15 cellular contexts compared by ENCODE assay signal in the genomic region with DNA sequence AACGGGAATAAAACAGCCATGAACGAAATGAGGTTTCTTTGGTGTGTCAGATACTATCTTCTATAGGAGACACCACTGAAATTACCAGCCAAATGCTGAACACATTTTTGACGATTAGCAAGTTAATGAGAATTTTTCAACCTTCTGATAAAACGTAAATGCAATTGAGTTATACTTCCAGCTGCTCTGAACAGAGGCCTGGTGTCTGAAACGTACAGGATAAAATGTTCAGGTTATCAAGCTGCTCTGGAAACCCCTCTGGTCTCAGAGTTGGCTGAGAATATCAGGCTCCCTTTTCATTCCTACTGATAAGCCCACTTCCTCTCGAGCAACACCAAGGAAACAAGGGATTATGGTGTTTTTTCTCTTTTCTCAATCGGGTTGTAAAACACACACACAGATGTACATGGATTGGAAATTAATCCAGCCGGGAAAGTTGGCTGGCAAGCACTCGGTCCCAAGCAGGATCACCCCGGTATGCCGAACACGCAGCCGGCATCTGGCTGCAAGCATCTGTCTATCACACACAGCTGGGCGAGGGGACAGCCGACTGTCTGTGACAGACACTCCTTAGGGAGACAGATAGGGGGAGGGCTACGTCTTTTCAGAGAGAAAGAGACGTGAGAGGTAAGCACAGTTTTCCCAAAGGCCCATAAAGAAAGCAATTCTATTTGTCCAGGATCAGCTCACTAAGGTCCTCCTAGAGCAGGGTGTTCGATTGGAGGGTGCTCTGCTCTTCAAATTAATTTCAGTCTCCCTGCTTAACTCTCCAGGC.
DNase-seq lines count a peak whose midpoint lies in the region; ATAC-seq, FAIRE-seq and TF ChIP-seq lines count a peak whose summit lies in the region.
"Had no signal": no experiment of that assay in that cellular context is flagged by ENCODE, and none has a peak within 500 bp of the region (broad histone marks: within the 10 kb centered on the region; RNA-seq: fewer than 3 reads in every experiment).

No MANE protein-coding gene starts in this region.

- TF ChIP-seq RAD21 in HepG2 (CRISPR knock-in tag; IDR thresholded peaks at IDR 0.05) = no peak

- no peaks in the 10 kb centered on the region for H4K20me1 ChIP-seq in HepG2 (ENCODE audit: insufficient read depth, low read length)

- no peak overlapping the region for H3K9ac ChIP-seq in HepG2 (ENCODE audit: insufficient read depth, low read depth, low read length)

- no peak overlapping the region for H3K4me3 Mint-ChIP-seq in MCF 10A (ENCODE audit: unreplicated experiment)
- H3K4me3 Mint-ChIP-seq in type B pancreatic cell = peak overlapping the region; percentile 13
- H3K4me3 Mint-ChIP-seq: activated B cell treated with CpG ODN at 0.5 μM for 24 hours; activated T-helper 17 cell treated with anti-CD3 and anti-CD28 coated beads, Interleukin-2, amount 50 U/mL, for 72 hours had no signal

- POLR2A ChIA-PET in MCF 10A (lab: Yijun Ruan, JAX) = interaction anchor here (0.9 to 1.1 kb wide), 3 partner anchors 54 to 75 kb away, joined by 3 to 4 read pairs (median 3); no protein-coding TSS in a partner anchor
- POLR2A ChIA-PET in HepG2 (lab: Yijun Ruan, JAX) = no interaction called here

- peak overlapping the region; percentile 40; the same call in 1 of the 2 replicates for H3K4me2 ChIP-seq in HepG2 (ENCODE audit: low read depth, low read length)

- peak overlapping the region; percentile 15 for H2AFZ ChIP-seq in HepG2 (ENCODE audit: low read length)

- CTCF ChIA-PET in MCF 10A (lab: Yijun Ruan, JAX) (interaction anchor here (0.6 to 2.6 kb wide), 7 partner anchors 8 to 305 kb away, joined by 3 to 8 read pairs (median 4); no protein-coding TSS in a partner anchor), HepG2 (lab: Yijun Ruan, JAX; ENCODE audit: low intra/inter-chr PET ratio, low total read pairs) (interaction anchor here (0.6 to 1.3 kb wide), 2 partner anchors 40 to 79 kb away, joined by 3 to 8 read pairs; no protein-coding TSS in a partner anchor)

- H3K9me3 Mint-ChIP-seq in MCF 10A (ENCODE audit: unreplicated experiment) (no peaks in the 10 kb centered on the region), type B pancreatic cell (no peaks in the 10 kb centered on the region)
- H3K9me3 Mint-ChIP-seq: activated B cell treated with CpG ODN at 0.5 μM for 24 hours; activated T-helper 17 cell treated with anti-CD3 and anti-CD28 coated beads, Interleukin-2, amount 50 U/mL, for 72 hours had no signal

- intact Hi-C loops in MCF 10A (cut with micrococcal nuclease) (loop anchor here (2.0 kb wide), 1 partner anchor 78 kb away; no protein-coding TSS in a partner anchor), breast epithelium (cut with DNase I; ENCODE audit: low total_unique reads) (no loop called here), dorsolateral prefrontal cortex (cut with DNase I) (loop anchor here in 1 of 2 donors (5.0 kb wide), 1 partner anchor 138 kb away; no protein-coding TSS in a partner anchor), HepG2 (cut with micrococcal nuclease; ENCODE audit: unreplicated experiment) (loop anchor here (2.0 to 5.0 kb wide), 2 partner anchors 78 to 133 kb away; no protein-coding TSS in a partner anchor)

- H3K4me1 Mint-ChIP-seq in MCF 10A (ENCODE audit: insufficient read depth, unreplicated experiment) = peaks cover 21% of the 10 kb centered on the region
- peaks cover 14% of the 10 kb centered on the region for H3K4me1 Mint-ChIP-seq in type B pancreatic cell (ENCODE audit: unreplicated experiment)
- H3K4me1 Mint-ChIP-seq: activated T-helper 17 cell treated with anti-CD3 and anti-CD28 coated beads, Interleukin-2, amount 50 U/mL, for 72 hours had no signal

- H3K27me3 ChIP-seq in breast epithelium (no peaks in the 10 kb centered on the region), dorsolateral prefrontal cortex (no peaks in the 10 kb centered on the region), HepG2 (ENCODE audit: control insufficient read depth in 1 of 2, insufficient read depth in 2 of 2, low read length in 2 of 2) (peaks cover 4 to 23% of the 10 kb centered on the region in 2 experiments; a peak in 3 of 5 replicates)

- in situ Hi-C loops in HepG2 (cut with HindIII; ENCODE audit: extremely low pct_ligation_motif_present, low pct_unique_long_range_greater_than_20kb) (loop anchor here (5.0 kb wide), 1 partner anchor 78 kb away; no protein-coding TSS in a partner anchor), ACHN (cut with HindIII; ENCODE audit: low pct_ligation_motif_present, low pct_unique_long_range_greater_than_20kb, low sequenced_read_pairs) (no loop called here)

- H3K27ac ChIP-seq in breast epithelium (no peak overlapping the region), dorsolateral prefrontal cortex (peak overlapping the region in 4 of 59 donors; percentile 31 to 47 (median 39)), HepG2 (ENCODE audit: extremely low read length, insufficient read depth, low read length) (no peak overlapping the region)

- ATAC-seq in HepG2 = peak; percentile 54
- ATAC-seq in HG02588 (IDR thresholded peaks at IDR 0.05; ENCODE audit: unreplicated experiment) = no peak
- ATAC-seq: activated T-helper 17 cell treated with anti-CD3 and anti-CD28 coated beads, Interleukin-2, amount 50 U/mL, for 72 hours had no signal

- H3K79me2 ChIP-seq in HepG2 (ENCODE audit: insufficient read depth, low read length) = no peaks in the 10 kb centered on the region

- no peak for DNase-seq in MCF 10A (ENCODE audit: unreplicated experiment)
- DNase-seq in breast epithelium (ENCODE audit: low spot score in 2 of 2) = no peak
- DNase-seq in dorsolateral prefrontal cortex = no peak
- DNase-seq in HepG2 (ENCODE audit: low spot score) = no peak
- no peak for DNase-seq in type B pancreatic cell (ENCODE audit: extremely low spot score, unreplicated experiment)
- no peak for DNase-seq in ACHN
- no peak for DNase-seq in hepatic stellate cell (ENCODE audit: low spot score)
- DNase-seq: activated B cell treated with CpG ODN at 0.5 μM for 24 hours, NCI-H510A, SHP77 treated with DMSO at 0.1 percent for 48 hours had no signal

- no peak for TF ChIP-seq POLR2A in breast epithelium (IDR thresholded peaks at IDR 0.05)
- TF ChIP-seq POLR2A in HepG2 (IDR thresholded peaks at IDR 0.05; ENCODE audit: insufficient read depth in 1 of 2, low read depth in 2 of 2, low read length in 2 of 2) = no peak

- 40% methylated on average over 18 of the region's 18 CpGs for WGBS in HepG2 (ENCODE audit: low lambda C conversion rate)

- FAIRE-seq in HepG2 (lab: Jason Lieb, UNC) = no peak
- FAIRE-seq: bronchial epithelial cell, GM19239, urothelium cell line had no signal

- peak overlapping the region; percentile 57 for H3K27ac Mint-ChIP-seq in MCF 10A (ENCODE audit: low read depth, unreplicated experiment)
- peak overlapping the region; percentile 63 for H3K27ac Mint-ChIP-seq in type B pancreatic cell
- H3K27ac Mint-ChIP-seq: activated B cell treated with CpG ODN at 0.5 μM for 24 hours; activated T-helper 17 cell treated with anti-CD3 and anti-CD28 coated beads, Interleukin-2, amount 50 U/mL, for 72 hours had no signal

- H3K36me3 ChIP-seq in breast epithelium (no peaks in the 10 kb centered on the region), HepG2 (replicated peaks in 1 of 2; ENCODE audit: control insufficient read depth in 1 of 2, insufficient read depth in 2 of 2, low read length in 2 of 2) (no peaks in the 10 kb centered on the region)

- no TSS peak for BruUV-seq in MCF 10A (replicated peaks; lab: Mats Ljungman, UMichigan)
- BruUV-seq in HepG2 (replicated peaks; lab: Mats Ljungman, UMichigan) = no TSS peak

- H3K4me1 ChIP-seq in breast epithelium (no peaks in the 10 kb centered on the region), HepG2 (ENCODE audit: insufficient read depth, low read length) (peaks cover 7% of the 10 kb centered on the region; the same call in 1 of the 2 replicates)

- H3K27me3 Mint-ChIP-seq in MCF 10A (ENCODE audit: insufficient read depth, unreplicated experiment) (no peaks in the 10 kb centered on the region), type B pancreatic cell (peaks cover 8% of the 10 kb centered on the region)
- H3K27me3 Mint-ChIP-seq: activated B cell treated with CpG ODN at 0.5 μM for 24 hours; activated T-helper 17 cell treated with anti-CD3 and anti-CD28 coated beads, Interleukin-2, amount 50 U/mL, for 72 hours had no signal

- H3K9me3 ChIP-seq in breast epithelium (no peaks in the 10 kb centered on the region), HepG2 (ENCODE audit: low read length) (no peaks in the 10 kb centered on the region)

- H3K4me3 ChIP-seq in breast epithelium (no peak overlapping the region), dorsolateral prefrontal cortex (peak overlapping the region in 36 of 59 donors; percentile 3 to 55 (median 34)), HepG2 (replicated peaks in 1 of 3; ENCODE audit: insufficient read depth in 1 of 3, low read depth in 2 of 3, low read length in 3 of 3) (no peak overlapping the region)

- no peak for TF ChIP-seq CTCF in MCF 10A (IDR thresholded peaks at IDR 0.05; ENCODE audit: unreplicated experiment)
- TF ChIP-seq CTCF in breast epithelium (IDR thresholded peaks at IDR 0.05) = no peak
- no peak for TF ChIP-seq CTCF in dorsolateral prefrontal cortex (IDR thresholded peaks at IDR 0.05 in 54 of 56, conservative IDR thresholded peaks at IDR 0.05 in 2 of 56; ENCODE audit: low read depth in 1 of 56, partially characterized antibody in 56 of 56)
- TF ChIP-seq CTCF in HepG2 (CRISPR knock-in tag; IDR thresholded peaks at IDR 0.05) = no peak
- TF ChIP-seq CTCF in type B pancreatic cell (conservative IDR thresholded peaks at IDR 0.05) = no peak

- H3K36me3 Mint-ChIP-seq in MCF 10A (ENCODE audit: insufficient read depth, unreplicated experiment) = no peaks in the 10 kb centered on the region
- H3K36me3 Mint-ChIP-seq in type B pancreatic cell = no peaks in the 10 kb centered on the region

- no peak for TF ChIP-seq EP300 in HepG2 (IDR thresholded peaks at IDR 0.05; ENCODE audit: low read depth in 2 of 2, low read length in 2 of 2)
- no peak for TF ChIP-seq EP300 in HepG2 (CRISPR knock-in tag; IDR thresholded peaks at IDR 0.05; ENCODE audit: borderline replicate concordance)

TF ChIP-seq in HepG2, 621 proteins besides CTCF, POLR2A, EP300 and RAD21:
- TF ChIP-seq NFE2 (CRISPR knock-in tag; IDR thresholded peaks at IDR 0.05) (no peak), ZNF317 (CRISPR knock-in tag; IDR thresholded peaks at IDR 0.05) (peak; percentile 93)

Comparison
In these comparisons a context has a peak if more than half of its experiments do, and no peak if none do; other contexts are left out.
1. H3K4me3 ChIP-seq: peak in dorsolateral prefrontal cortex (36 of 59); none in breast epithelium (0 of 3) and HepG2 (0 of 3).